ENCODE assay signal across 8 cellular contexts in genomic region chr3:9749333-9749662, GRCh38.
DNase-seq lines count a peak whose midpoint lies in the region; ATAC-seq lines count a peak whose summit lies in the region.

No MANE protein-coding gene starts in this region.

- peak overlapping the region; percentile 84 for H3K9ac ChIP-seq in iPS-20b (ENCODE audit: low read depth, low read length)
- H3K9ac ChIP-seq in stomach smooth muscle (ENCODE audit: low read length in 2 of 2) = peak overlapping the region; percentile 86 to 87

- no peaks in the 10 kb centered on the region for H3K27me3 Mint-ChIP-seq in activated naive CD8-positive, alpha-beta T cell

- ATAC-seq in HG03565 (IDR thresholded peaks at IDR 0.05; ENCODE audit: unreplicated experiment) = no peak

- DNase-seq in DMS53 (lab: John Stamatoyannopoulos, UW) (peak; percentile 57), DMS53 treated with DMSO at 0.1 percent for 48 hours (lab: John Stamatoyannopoulos, UW; ENCODE audit: unreplicated experiment) (no peak), NCI-H2029 treated with DMSO at 0.1 percent for 48 hours (lab: John Stamatoyannopoulos, UW) (no peak), NCI-H146 (lab: John Stamatoyannopoulos, UW) (no peak)

- H3K27me3 ChIP-seq in iPS-20b (ENCODE audit: insufficient read depth, low read length) (no peaks in the 10 kb centered on the region), stomach smooth muscle (ENCODE audit: control insufficient read depth in 1 of 2, insufficient read depth in 2 of 2, low read length in 2 of 2) (no peaks in the 10 kb centered on the region)

- H3K36me3 ChIP-seq in iPS-20b (ENCODE audit: insufficient read depth, low read depth, low read length) = peaks cover 69% of the 10 kb centered on the region
- peaks cover 40 to 47% of the 10 kb centered on the region in 2 donors for H3K36me3 ChIP-seq in stomach smooth muscle (ENCODE audit: control insufficient read depth in 2 of 2, insufficient read depth in 2 of 2, low read length in 2 of 2)

- no peaks in the 10 kb centered on the region for H3K9me3 Mint-ChIP-seq in activated naive CD8-positive, alpha-beta T cell (ENCODE audit: low read depth)

- peak overlapping the region; percentile 84 for H3K27ac Mint-ChIP-seq in activated naive CD8-positive, alpha-beta T cell

- H3K9me3 ChIP-seq in iPS-20b (ENCODE audit: insufficient read depth, low read depth, low read length) (no peaks in the 10 kb centered on the region), stomach smooth muscle (ENCODE audit: control insufficient read depth in 2 of 2, low read length in 2 of 2) (no peaks in the 10 kb centered on the region)

- peaks cover 8% of the 10 kb centered on the region for H3K36me3 Mint-ChIP-seq in activated naive CD8-positive, alpha-beta T cell

- H3K4me3 ChIP-seq in iPS-20b (ENCODE audit: low read length) (peak overlapping the region; percentile 92), stomach smooth muscle (ENCODE audit: low read length in 2 of 2) (peak overlapping the region; percentile 82 to 94)

- H3K4me1 ChIP-seq in iPS-20b (ENCODE audit: insufficient read depth, low read length) = peaks cover 9% of the 10 kb centered on the region; the same call in 1 of the 2 replicates
- peaks cover 34% of the 10 kb centered on the region for H3K4me1 ChIP-seq in stomach smooth muscle (ENCODE audit: control insufficient read depth, insufficient read depth, low read length)

- H3K4me3 Mint-ChIP-seq in activated naive CD8-positive, alpha-beta T cell = peak overlapping the region; percentile 95

- H3K27ac ChIP-seq in iPS-20b (ENCODE audit: low read length) (peak overlapping the region; percentile 76), stomach smooth muscle (ENCODE audit: low read length) (peak overlapping the region; percentile 86)

- H3K4me1 Mint-ChIP-seq in activated naive CD8-positive, alpha-beta T cell (ENCODE audit: low read depth) = peaks cover 41% of the 10 kb centered on the region
